15 cellular contexts compared by ENCODE assay signal in the genomic region with DNA sequence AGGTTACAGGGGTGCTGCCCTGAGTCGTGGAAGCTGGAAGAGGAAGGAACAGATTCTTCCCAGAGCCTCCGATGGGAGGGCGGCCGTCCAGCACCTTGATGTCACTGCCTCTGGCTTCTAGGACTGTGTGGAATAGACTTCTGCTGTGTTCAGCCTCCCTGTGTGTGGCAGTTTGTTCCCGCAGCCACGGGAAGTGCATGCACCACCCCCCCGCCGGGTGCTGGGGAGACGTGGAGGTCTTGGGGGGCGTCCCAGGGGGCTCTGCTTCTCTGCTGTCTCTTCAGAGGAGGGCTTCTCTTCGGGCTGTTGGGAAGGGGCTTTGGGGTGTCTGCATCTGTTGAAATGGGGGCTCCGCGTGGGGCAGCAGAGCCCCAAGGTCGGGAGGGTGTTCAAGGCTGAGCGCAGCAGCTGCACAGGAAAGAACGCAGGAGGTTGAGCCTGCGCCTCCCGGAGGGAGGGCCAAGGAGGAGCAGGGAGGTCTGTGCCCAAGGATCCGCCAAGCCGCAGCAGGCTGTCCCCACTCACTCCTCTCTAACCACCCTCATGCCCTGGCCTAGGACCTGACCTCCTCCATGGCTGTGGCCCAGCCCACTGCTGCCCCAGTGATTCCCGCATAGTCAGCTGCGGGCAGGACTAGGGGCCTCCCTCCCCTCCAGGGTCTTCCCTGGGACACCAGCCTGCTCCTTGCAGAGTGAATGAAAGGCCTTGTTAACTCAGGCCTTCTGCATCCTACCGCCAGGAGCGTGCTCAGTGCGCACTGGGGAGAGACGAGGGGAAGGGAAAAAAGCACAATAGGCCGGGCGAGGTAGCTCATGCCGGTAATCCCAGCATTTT. TPM values are rescaled to one million over a fixed set of nuclear protein-coding genes. Genes with fewer than 3 reads are reported as not detected.
DNase-seq lines count a peak whose midpoint lies in the region; ATAC-seq, FAIRE-seq and TF ChIP-seq lines count a peak whose summit lies in the region.
"Had no signal": no experiment of that assay in that cellular context is flagged by ENCODE, and none has a peak within 500 bp of the region (broad histone marks: within the 10 kb centered on the region; RNA-seq: fewer than 3 reads in every experiment).

No MANE protein-coding gene starts in this region.

- no peak overlapping the region for H2BK5ac ChIP-seq in H1 (ENCODE audit: low read depth, low read length)
- no peak overlapping the region for H2BK5ac ChIP-seq in trophoblast cell (ENCODE audit: low read depth, low read length, poor library complexity)

- H3K36me3 ChIP-seq in BLaER1: no peaks in the 10 kb centered on the region
- H3K36me3 ChIP-seq in GM23338 (ENCODE audit: insufficient read depth): no peaks in the 10 kb centered on the region
- no peaks in the 10 kb centered on the region for H3K36me3 ChIP-seq in H1 (ENCODE audit: control insufficient read depth in 2 of 4, insufficient read depth in 4 of 4, low read length in 3 of 4)
- H3K36me3 ChIP-seq in trophoblast cell (ENCODE audit: control insufficient read depth in 1 of 2, insufficient read depth in 2 of 2, low read length in 2 of 2): no peaks in the 10 kb centered on the region
- no peaks in the 10 kb centered on the region for H3K36me3 ChIP-seq in esophagus squamous epithelium
- H3K36me3 ChIP-seq: Peyer's patch had no signal

- H2BK15ac ChIP-seq in H1 (ENCODE audit: low read length): 0 out of 2 replicates have a peak overlapping the region, but pooled peaks have one; percentile 61

- peaks cover 1% of the 10 kb centered on the region; the same call in 2 of the 3 replicates for H3K9me3 Mint-ChIP-seq in GM23338
- no peaks in the 10 kb centered on the region for H3K9me3 Mint-ChIP-seq in activated naive CD4-positive, alpha-beta T cell treated with anti-CD3 and anti-CD28 coated beads, Interleukin-2, amount 50 U/mL, for 72 hours
- H3K9me3 Mint-ChIP-seq: CD8-positive, alpha-beta T cell had no signal

- H3K4ac ChIP-seq in H1 (replicated peaks; ENCODE audit: insufficient read length, low read depth, low read length) (no peak overlapping the region), trophoblast cell (ENCODE audit: low read depth, low read length) (no peak overlapping the region)

- CTCF ChIA-PET in H1 (lab: Charles Lee; ENCODE audit: partially characterized antibody): interaction anchor here (1.2 to 6.9 kb wide), 2 partner anchors 14 to 141 kb away, joined by 3 to 80 read pairs; no protein-coding TSS in a partner anchor

- TF ChIP-seq RAD21 in H1 (IDR thresholded peaks at IDR 0.05 in 1 of 2, conservative IDR thresholded peaks at IDR 0.05 in 1 of 2; ENCODE audit: low read depth in 2 of 2, low read length in 2 of 2): no peak

- no peaks in the 10 kb centered on the region for H3K23me2 ChIP-seq in H1 (ENCODE audit: low read depth, low read length)

- DNase-seq in GM23338 (ENCODE audit: low spot score): no peak
- no peak for DNase-seq in H1 (ENCODE audit: low read depth in 1 of 2, low spot score in 2 of 2)
- DNase-seq in trophoblast cell: no peak
- DNase-seq in esophagus squamous epithelium (lab: John Stamatoyannopoulos, UW): no peak
- DNase-seq in GM13977 (ENCODE audit: low spot score): no peak
- no peak for DNase-seq in activated naive CD4-positive, alpha-beta T cell treated with anti-CD3 and anti-CD28 coated beads, Interleukin-2, amount 50 U/mL, for 72 hours (ENCODE audit: low spot score in 2 of 2)
- no peak for DNase-seq in germinal center (ENCODE audit: low spot score)
- DNase-seq: CD8-positive, alpha-beta T cell; NCI-H1105; NCI-H1694; NCI-H2081 treated with DMSO at 0.1 percent for 48 hours; NCI-H446 treated with DMSO at 0.1 percent for 48 hours; Peyer's patch had no signal

- H3K4me1 ChIP-seq in BLaER1 (peaks cover 63% of the 10 kb centered on the region), GM23338 (ENCODE audit: insufficient read depth) (peaks cover 12% of the 10 kb centered on the region), H1 (replicated peaks in 1 of 4; ENCODE audit: control insufficient read depth in 3 of 4, insufficient read depth in 4 of 4, low read length in 3 of 4) (peaks cover 0 to 5% (median under 1%) of the 10 kb centered on the region in 4 experiments; a peak in 3 of 7 replicates), trophoblast cell (ENCODE audit: control insufficient read depth in 1 of 2, insufficient read depth in 2 of 2, low read length in 2 of 2) (no peaks in the 10 kb centered on the region), esophagus squamous epithelium (peaks cover 0 to 9% (median 6%) of the 10 kb centered on the region in 3 donors)
- H3K4me1 ChIP-seq: Peyer's patch had no signal

- in situ Hi-C loops in GM13977 (cut with MboI; ENCODE audit: low pct_unique_long_range_greater_than_20kb, low sequenced_read_pairs, unreplicated experiment): no loop called here

- POLR2A ChIA-PET in H1 (lab: Charles Lee; ENCODE audit: partially characterized antibody): interaction anchor here (0.9 kb wide), 1 partner anchor 234 kb away, joined by 3 read pairs; no protein-coding TSS in a partner anchor

- no peak overlapping the region for H4K12ac ChIP-seq in trophoblast cell (ENCODE audit: low read depth, low read length)

- no peak overlapping the region for H3K56ac ChIP-seq in H1 (replicated peaks; ENCODE audit: insufficient read length, low read depth, low read length)

- H4K8ac ChIP-seq in H1 (ENCODE audit: extremely low read depth, insufficient read depth, low read length) (0 out of 2 replicates have a peak overlapping the region, but pooled peaks have one; percentile 26), trophoblast cell (ENCODE audit: low read depth, low read length) (no peak overlapping the region)

- H3K9ac ChIP-seq in BLaER1 (no peak overlapping the region), H1 (replicated peaks in 1 of 4; ENCODE audit: extremely low read depth in 1 of 4, low read depth in 3 of 4, low read length in 3 of 4) (no peak overlapping the region), trophoblast cell (ENCODE audit: low read length) (no peak overlapping the region)

- H3K27me3 ChIP-seq in BLaER1: no peaks in the 10 kb centered on the region
- no peaks in the 10 kb centered on the region for H3K27me3 ChIP-seq in GM23338 (ENCODE audit: insufficient read depth)
- H3K27me3 ChIP-seq in H1 (replicated peaks in 1 of 4; ENCODE audit: control insufficient read depth in 3 of 4, extremely low read depth in 1 of 4, insufficient read depth in 3 of 4, low read length in 3 of 4): no peaks in the 10 kb centered on the region
- no peaks in the 10 kb centered on the region for H3K27me3 ChIP-seq in trophoblast cell (ENCODE audit: insufficient read depth, low read length)
- H3K27me3 ChIP-seq in esophagus squamous epithelium: peaks cover 0 to 7% (median 0%) of the 10 kb centered on the region in 4 donors
- H3K27me3 ChIP-seq: Peyer's patch had no signal

- H2BK12ac ChIP-seq in H1 (ENCODE audit: low read depth, low read length): no peak overlapping the region
- H2BK12ac ChIP-seq in trophoblast cell (ENCODE audit: low read length): no peak overlapping the region

- H3K36me3 Mint-ChIP-seq in GM23338 (ENCODE audit: low read depth): no peaks in the 10 kb centered on the region
- peaks cover 0 to 7% of the 10 kb centered on the region in 2 donors for H3K36me3 Mint-ChIP-seq in activated naive CD4-positive, alpha-beta T cell treated with anti-CD3 and anti-CD28 coated beads, Interleukin-2, amount 50 U/mL, for 72 hours
- H3K36me3 Mint-ChIP-seq: CD8-positive, alpha-beta T cell had no signal

- H3K79me1 ChIP-seq in H1 (ENCODE audit: low read depth, low read length) (no peaks in the 10 kb centered on the region), trophoblast cell (ENCODE audit: low read length) (peaks cover 2% of the 10 kb centered on the region)

- H3K14ac ChIP-seq in H1 (ENCODE audit: insufficient read length) (no peak overlapping the region), trophoblast cell (ENCODE audit: low read length) (peak overlapping the region; percentile 22)

- H4K91ac ChIP-seq in H1 (replicated peaks; ENCODE audit: insufficient read length, low read length): no peak overlapping the region
- no peak overlapping the region for H4K91ac ChIP-seq in trophoblast cell (ENCODE audit: low read depth, low read length)

- H3K27ac Mint-ChIP-seq in GM23338: no peak overlapping the region
- H3K27ac Mint-ChIP-seq in activated naive CD4-positive, alpha-beta T cell treated with anti-CD3 and anti-CD28 coated beads, Interleukin-2, amount 50 U/mL, for 72 hours: no peak overlapping the region
- H3K27ac Mint-ChIP-seq: CD8-positive, alpha-beta T cell had no signal

- no peak overlapping the region for H3K18ac ChIP-seq in H1 (ENCODE audit: extremely low read depth, low read length)
- no peak overlapping the region for H3K18ac ChIP-seq in trophoblast cell (ENCODE audit: low read length)

- H3K27ac ChIP-seq in BLaER1 (peak overlapping the region; percentile 56), GM23338 (ENCODE audit: low read depth) (no peak overlapping the region), H1 (ENCODE audit: low read depth, low read length) (no peak overlapping the region), trophoblast cell (ENCODE audit: low read depth, low read length) (no peak overlapping the region), esophagus squamous epithelium (no peak overlapping the region)
- H3K27ac ChIP-seq: Peyer's patch had no signal

- no peaks in the 10 kb centered on the region for H3F3A ChIP-seq in GM23338 (replicated peaks; ENCODE audit: low read depth)

- TF ChIP-seq POLR2A in H1 (IDR thresholded peaks at IDR 0.05; ENCODE audit: control extremely low read depth in 1 of 2, low read depth in 2 of 2, low read length in 2 of 2): no peak
- TF ChIP-seq POLR2A in esophagus squamous epithelium (IDR thresholded peaks at IDR 0.05): no peak

- H3K23ac ChIP-seq in H1 (ENCODE audit: insufficient read length): no peak overlapping the region
- no peak overlapping the region for H3K23ac ChIP-seq in trophoblast cell (ENCODE audit: low read length)

- 90% methylated on average over 27 of the region's 29 CpGs; no CpG with 5 or more reads in 1 of the 2 experiments for WGBS in H1 (ENCODE audit: extremely low coverage in 1 of 2, insufficient coverage in 1 of 2, insufficient read length in 1 of 2, insufficient replicate concordance in 2 of 2, low coverage in 1 of 2, low lambda C conversion rate in 2 of 2, missing lambda C conversion rate in 1 of 2), 2 experiments
- no CpG with 5 or more reads among the region's 29 CpGs for WGBS in trophoblast cell (ENCODE audit: extremely low coverage, insufficient coverage, insufficient read length)
- WGBS in esophagus squamous epithelium, 2 donors: 76 to 86% methylated on average over 4 to 12 of the region's 29 CpGs

- H2AFZ ChIP-seq in GM23338 (peak overlapping the region; percentile 80), H1 (ENCODE audit: low read length) (no peak overlapping the region), trophoblast cell (ENCODE audit: insufficient read depth, low read length, poor library complexity) (no peak overlapping the region)

- H3K4me1 Mint-ChIP-seq in GM23338: peaks cover 28% of the 10 kb centered on the region

- H3K9me3 ChIP-seq in BLaER1 (0 out of 2 replicates have a peak, but pooled peaks cover 8% of the 10 kb centered on the region), H1 (ENCODE audit: insufficient read depth in 2 of 2, low read depth in 1 of 2, low read length in 1 of 2) (no peaks in the 10 kb centered on the region), trophoblast cell (ENCODE audit: insufficient read depth, low read depth, low read length) (peaks cover 1% of the 10 kb centered on the region), esophagus squamous epithelium (no peaks in the 10 kb centered on the region)
- H3K9me3 ChIP-seq: A549, Peyer's patch had no signal

- no peaks in the 10 kb centered on the region for H3K9me2 ChIP-seq in GM23338 (ENCODE audit: insufficient read depth)

- no peak for FAIRE-seq in H1 (lab: Jason Lieb, UNC)
- FAIRE-seq: A549 had no signal

- peak; percentile 34 for ATAC-seq in GM23338
- no peak for ATAC-seq in activated naive CD4-positive, alpha-beta T cell treated with anti-CD3 and anti-CD28 coated beads, Interleukin-2, amount 50 U/mL, for 72 hours
- ATAC-seq: A549; CD8-positive, alpha-beta T cell had no signal

- no peak overlapping the region for H3K4me3 ChIP-seq in BLaER1
- no peak overlapping the region for H3K4me3 ChIP-seq in GM23338
- no peak overlapping the region for H3K4me3 ChIP-seq in H1 (ENCODE audit: extremely low read depth in 1 of 4, insufficient read depth in 2 of 4, low read depth in 3 of 4, low read length in 4 of 4)
- H3K4me3 ChIP-seq in trophoblast cell (ENCODE audit: low read depth, low read length): no peak overlapping the region
- H3K4me3 ChIP-seq in esophagus squamous epithelium: no peak overlapping the region
- H3K4me3 ChIP-seq: A549, Peyer's patch had no signal

- H3K27me3 Mint-ChIP-seq in GM23338 (ENCODE audit: insufficient read depth, low read depth, poor library complexity): no peaks in the 10 kb centered on the region

- H4K5ac ChIP-seq in H1 (ENCODE audit: insufficient read length, low read depth, low read length): no peak overlapping the region

- no peak overlapping the region for H2AK5ac ChIP-seq in H1 (ENCODE audit: low read depth, low read length)
- H2AK5ac ChIP-seq in trophoblast cell (ENCODE audit: low read length): no peak overlapping the region

- H4K20me1 ChIP-seq in BLaER1: no peaks in the 10 kb centered on the region
- no peaks in the 10 kb centered on the region for H4K20me1 ChIP-seq in GM23338 (replicated peaks; ENCODE audit: insufficient read depth)
- H4K20me1 ChIP-seq in H1 (replicated peaks in 1 of 2; ENCODE audit: control insufficient read depth in 1 of 2, insufficient read depth in 2 of 2, low read length in 2 of 2): no peaks in the 10 kb centered on the region

- H3K4me3 Mint-ChIP-seq in GM23338: no peak overlapping the region
- H3K4me3 Mint-ChIP-seq: CD8-positive, alpha-beta T cell had no signal

- H3K4me2 ChIP-seq in BLaER1 (peak overlapping the region; percentile 56), GM23338 (no peak overlapping the region), H1 (ENCODE audit: insufficient read depth in 1 of 2, low read depth in 2 of 2, low read length in 2 of 2) (no peak overlapping the region), trophoblast cell (ENCODE audit: low read length) (no peak overlapping the region)
- H3K4me2 ChIP-seq: A549 had no signal

- no peaks in the 10 kb centered on the region for H3K79me2 ChIP-seq in GM23338 (replicated peaks; ENCODE audit: insufficient read depth)
- H3K79me2 ChIP-seq in H1 (ENCODE audit: control insufficient read depth in 1 of 2, insufficient read depth in 2 of 2, low read length in 2 of 2): no peaks in the 10 kb centered on the region
- no peaks in the 10 kb centered on the region for H3K79me2 ChIP-seq in trophoblast cell (ENCODE audit: control insufficient read depth, insufficient read depth, low read length, poor library complexity)

- H2BK20ac ChIP-seq in H1 (ENCODE audit: low read length): no peak overlapping the region

- H2BK120ac ChIP-seq in H1 (replicated peaks; ENCODE audit: low read depth, low read length) (no peak overlapping the region), trophoblast cell (ENCODE audit: insufficient read depth, low read length, poor library complexity) (no peak overlapping the region)

- intact Hi-C loops in esophagus squamous epithelium (cut with DNase I): no loop called here

- TF ChIP-seq CTCF in GM23338 (conservative IDR thresholded peaks at IDR 0.05; ENCODE audit: low read depth in 2 of 2): no peak
- TF ChIP-seq CTCF in H1 (IDR thresholded peaks at IDR 0.05; ENCODE audit: control extremely low read depth in 1 of 3, insufficient read depth in 1 of 3, low read depth in 1 of 3, low read length in 3 of 3): no peak
- TF ChIP-seq CTCF in esophagus squamous epithelium (IDR thresholded peaks at IDR 0.05): no peak
- no peak for TF ChIP-seq CTCF in GM13977 (IDR thresholded peaks at IDR 0.05; ENCODE audit: extremely low read depth, insufficient read depth, missing control alignments)

- no peak for TF ChIP-seq EP300 in H1 (IDR thresholded peaks at IDR 0.05; ENCODE audit: borderline replicate concordance in 1 of 2, low read depth in 2 of 2, low read length in 2 of 2)

RNA-seq across cellular contexts. Expression of gene ROPN1L, which starts 45.0 kb away (rescaled TPM):
- total RNA-seq in GM23338 (2014; rRNA removed; shearing (Covaris generic)): 1.0 TPM in 1 of 2 replicates, not detected in the other
- polyA plus RNA-seq in GM23338 (2016; fragmentation: Nextera tagmentation; extraction: Ambion mirVana) (0.57 TPM in 1 of 2 replicates, not detected in the other), H1 (2011; rRNA removed) (0.24 and 0.28 TPM in 2 replicates)
- total RNA-seq in H1 (2021; fragmentation: NEBNext Ultra II Directional; extraction: Animal tissue kit (Norgen Biotek cat#: 25700)): 0.38 and 0.73 TPM in 2 replicates
- polyA plus RNA-seq in H1 (2011; cell fraction: cytosol; rRNA removed): 0.34 TPM
- 0.21 TPM for polyA plus RNA-seq in H1 (2011; cell fraction: nucleus; rRNA removed)
- polyA plus RNA-seq in H1 (2012, experiment 1 of 2): 0.15 to 0.46 TPM in 2 of 4 replicates, not detected in the others
- not detected for polyA plus RNA-seq in H1 (2012, experiment 2 of 2)
- polyA plus RNA-seq in H1 (2013, experiment 1 of 2): 0.22 TPM
- polyA plus RNA-seq in H1 (2013, experiment 2 of 2): 0.24 TPM
- 0.51 TPM in 1 of 2 replicates, not detected in the other for polyA minus RNA-seq in H1 (2011; rRNA and poly(A)+ RNA removed)
- polyA minus RNA-seq in H1 (2011; cell fraction: cytosol; rRNA and poly(A)+ RNA removed): not detected
- polyA minus RNA-seq in H1 (2011; cell fraction: nucleus; rRNA and poly(A)+ RNA removed): not detected
- 0.17 and 0.19 TPM in 2 replicates for polyA plus RNA-seq in trophoblast cell (2013)
- under 1 TPM in 1 of 4 donors, not detected in 3; 0.38 TPM for total RNA-seq in esophagus squamous epithelium
- under 1 TPM in 1 of 2 donors, not detected in 1; 0.18 TPM for total RNA-seq in activated naive CD4-positive, alpha-beta T cell treated with anti-CD3 and anti-CD28 coated beads, Interleukin-2, amount 50 U/mL, for 72 hours
- total RNA-seq: CD8-positive, alpha-beta T cell had no signal
